In genomic region chr17:50271173-50271750, GRCh38 we compare ENCODE assay signal across 20 cellular contexts. TPM values are rescaled to one million over a fixed set of nuclear protein-coding genes. Genes with fewer than 3 reads are reported as not detected.
DNase-seq lines count a peak whose midpoint lies in the region; ATAC-seq and TF ChIP-seq lines count a peak whose summit lies in the region.
"Had no signal": no experiment of that assay in that cellular context is flagged by ENCODE, and none has a peak within 500 bp of the region (broad histone marks: within the 10 kb centered on the region; RNA-seq: fewer than 3 reads in every experiment).

No MANE protein-coding gene starts in this region.

- no peaks in the 10 kb centered on the region for H3K9me3 Mint-ChIP-seq in osteocyte (ENCODE audit: unreplicated experiment)
- H3K9me3 Mint-ChIP-seq in activated CD4-positive, alpha-beta memory T cell treated with anti-CD3 and anti-CD28 coated beads, Interleukin-2, amount 10 ng/mL, durations not matched to agents 7 days and 5 days = no peaks in the 10 kb centered on the region
- no peaks in the 10 kb centered on the region for H3K9me3 Mint-ChIP-seq in CD8-positive, alpha-beta T cell
- H3K9me3 Mint-ChIP-seq: activated CD4-positive, alpha-beta memory T cell treated with anti-CD3 and anti-CD28 coated beads for 36 hours; central memory CD8-positive, alpha-beta T cell; natural killer cell had no signal

- CTCF ChIA-PET in AG04449 (lab: Yijun Ruan, JAX) = interaction anchor here (0.6 to 19.7 kb wide), 17 partner anchors 8 to 132 kb away, joined by 3 to 489 read pairs (median 18); partner anchors contain the start of genes COL1A1 and SGCA
- CTCF ChIA-PET in activated CD4-positive, alpha-beta memory T cell treated with anti-CD3 and anti-CD28 coated beads, Interleukin-2, amount 10 ng/mL, durations not matched to agents 7 days and 5 days (lab: Charles Lee) = interaction anchor here (0.6 to 5.8 kb wide), 13 partner anchors 8 to 177 kb away, joined by 3 to 56 read pairs (median 4); partner anchors contain the start of gene COL1A1
- CTCF ChIA-PET in CD8-positive, alpha-beta T cell (lab: Charles Lee) = interaction anchor here (0.6 to 4.7 kb wide), 9 partner anchors 10 to 106 kb away, joined by 3 to 36 read pairs (median 3); partner anchors contain the start of genes COL1A1 and SGCA

- H3K27ac ChIP-seq in GM23248 = peak overlapping the region; percentile 89
- peak overlapping the region in 3 of 4 donors; percentile 33 to 68 (median 55) for H3K27ac ChIP-seq in esophagus squamous epithelium
- H3K27ac ChIP-seq in CD8-positive, alpha-beta T cell (ENCODE audit: low read depth, low read length) = no peak overlapping the region
- H3K27ac ChIP-seq: BLaER1 treated with 17β-estradiol and CSF1 and Interleukin-3, amounts not matched to agents 10 nM and 100 nM had no signal

- peaks cover 63% of the 10 kb centered on the region for H3K4me1 ChIP-seq in GM23248 (ENCODE audit: insufficient read depth)
- H3K4me1 ChIP-seq in esophagus squamous epithelium = peaks cover 22 to 73% (median 26%) of the 10 kb centered on the region in 3 donors
- H3K4me1 ChIP-seq in CD8-positive, alpha-beta T cell (ENCODE audit: insufficient read depth, low read length) = peaks cover 6% of the 10 kb centered on the region

- H3K4me1 Mint-ChIP-seq in osteocyte (ENCODE audit: unreplicated experiment) = peaks cover 78% of the 10 kb centered on the region
- peaks cover 18% of the 10 kb centered on the region for H3K4me1 Mint-ChIP-seq in activated CD4-positive, alpha-beta memory T cell treated with anti-CD3 and anti-CD28 coated beads, Interleukin-2, amount 10 ng/mL, durations not matched to agents 7 days and 5 days
- H3K4me1 Mint-ChIP-seq in CD8-positive, alpha-beta T cell (ENCODE audit: low read depth) = peaks cover 5% of the 10 kb centered on the region

- peak overlapping the region; percentile 51 for H3K4me3 Mint-ChIP-seq in osteocyte (ENCODE audit: unreplicated experiment)
- H3K4me3 Mint-ChIP-seq in activated CD4-positive, alpha-beta memory T cell treated with anti-CD3 and anti-CD28 coated beads, Interleukin-2, amount 10 ng/mL, durations not matched to agents 7 days and 5 days = no peak overlapping the region
- H3K4me3 Mint-ChIP-seq in CD8-positive, alpha-beta T cell = no peak overlapping the region
- H3K4me3 Mint-ChIP-seq: activated CD4-positive, alpha-beta memory T cell treated with anti-CD3 and anti-CD28 coated beads for 36 hours; central memory CD8-positive, alpha-beta T cell; natural killer cell had no signal

- no peaks in the 10 kb centered on the region for H3K27me3 Mint-ChIP-seq in osteocyte (ENCODE audit: unreplicated experiment)
- H3K27me3 Mint-ChIP-seq in activated CD4-positive, alpha-beta memory T cell treated with anti-CD3 and anti-CD28 coated beads, Interleukin-2, amount 10 ng/mL, durations not matched to agents 7 days and 5 days = peaks cover 18% of the 10 kb centered on the region
- H3K27me3 Mint-ChIP-seq in CD8-positive, alpha-beta T cell (ENCODE audit: low read depth) = peaks cover 20% of the 10 kb centered on the region

- TF ChIP-seq CTCF in AG04449 (IDR thresholded peaks at IDR 0.05; ENCODE audit: insufficient read depth, low read length, missing control alignments) = no peak
- TF ChIP-seq CTCF in esophagus squamous epithelium (IDR thresholded peaks at IDR 0.05) = no peak
- no peak for TF ChIP-seq CTCF in osteocyte (IDR thresholded peaks at IDR 0.05)
- TF ChIP-seq CTCF in CD8-positive, alpha-beta T cell (IDR thresholded peaks at IDR 0.05) = no peak

- no peaks in the 10 kb centered on the region for H3K36me3 Mint-ChIP-seq in osteocyte (ENCODE audit: unreplicated experiment)
- no peaks in the 10 kb centered on the region for H3K36me3 Mint-ChIP-seq in activated CD4-positive, alpha-beta memory T cell treated with anti-CD3 and anti-CD28 coated beads, Interleukin-2, amount 10 ng/mL, durations not matched to agents 7 days and 5 days (ENCODE audit: low read depth)
- no peaks in the 10 kb centered on the region for H3K36me3 Mint-ChIP-seq in CD8-positive, alpha-beta T cell
- H3K36me3 Mint-ChIP-seq: activated CD4-positive, alpha-beta memory T cell treated with anti-CD3 and anti-CD28 coated beads for 36 hours; natural killer cell had no signal

- TF ChIP-seq POLR2A in esophagus squamous epithelium (IDR thresholded peaks at IDR 0.05) = no peak

- peak overlapping the region; percentile 90 for H3K9ac ChIP-seq in GM23248
- H3K9ac ChIP-seq: BLaER1 treated with 17β-estradiol and CSF1 and Interleukin-3, amounts not matched to agents 10 nM and 100 nM had no signal

- H3K27ac Mint-ChIP-seq in osteocyte (ENCODE audit: unreplicated experiment) = peak overlapping the region; percentile 96
- H3K27ac Mint-ChIP-seq in activated CD4-positive, alpha-beta memory T cell treated with anti-CD3 and anti-CD28 coated beads, Interleukin-2, amount 10 ng/mL, durations not matched to agents 7 days and 5 days = no peak overlapping the region
- H3K27ac Mint-ChIP-seq in CD8-positive, alpha-beta T cell = no peak overlapping the region
- H3K27ac Mint-ChIP-seq: activated CD4-positive, alpha-beta memory T cell treated with anti-CD3 and anti-CD28 coated beads for 36 hours; natural killer cell had no signal

- H3K27me3 ChIP-seq in GM23248 (replicated peaks; ENCODE audit: insufficient read depth) (no peaks in the 10 kb centered on the region), esophagus squamous epithelium (peaks cover 0 to 21% (median 0%) of the 10 kb centered on the region in 4 donors)
- H3K27me3 ChIP-seq in CD8-positive, alpha-beta T cell (ENCODE audit: insufficient read depth, low read length) = peaks cover 3% of the 10 kb centered on the region
- H3K27me3 ChIP-seq: right atrium auricular region had no signal

- ATAC-seq in CD8-positive, alpha-beta T cell = no peak
- ATAC-seq in GM21737 (IDR thresholded peaks at IDR 0.05; ENCODE audit: unreplicated experiment) = no peak
- ATAC-seq: natural killer cell had no signal

- in situ Hi-C loops in GM23248 (cut with MboI) = loop anchor here (5.0 kb wide), 1 partner anchor 99 kb away; no protein-coding TSS in a partner anchor

- WGBS in GM23248 (ENCODE audit: low coverage in 1 of 2, low lambda C conversion rate in 2 of 2, missing lambda C conversion rate in 2 of 2), 2 experiments = 51 to 52% methylated on average over 6 of the region's 6 CpGs
- WGBS in esophagus squamous epithelium, 2 donors = 73 to 92% methylated on average over 6 of the region's 6 CpGs

- H3K4me2 ChIP-seq in GM23248 (ENCODE audit: unreplicated experiment) = peak overlapping the region; percentile 64

- no peaks in the 10 kb centered on the region for H3K9me2 ChIP-seq in GM23248 (ENCODE audit: insufficient read depth)

- H3F3A ChIP-seq in GM23248 (ENCODE audit: insufficient read depth) = peaks cover 18% of the 10 kb centered on the region

- H3K4me3 ChIP-seq in AG04449 (ENCODE audit: low read depth, low read length) = peak overlapping the region; percentile 53; the same call in 1 of the 2 replicates
- H3K4me3 ChIP-seq in GM23248 = 0 out of 2 replicates have a peak overlapping the region, but pooled peaks have one; percentile 46
- H3K4me3 ChIP-seq in esophagus squamous epithelium = no peak overlapping the region
- H3K4me3 ChIP-seq in CD8-positive, alpha-beta T cell (ENCODE audit: low read depth, low read length) = no peak overlapping the region
- H3K4me3 ChIP-seq: BLaER1 treated with 17β-estradiol and CSF1 and Interleukin-3, amounts not matched to agents 10 nM and 100 nM; right atrium auricular region had no signal

- POLR2A ChIA-PET in AG04449 (lab: Yijun Ruan, JAX) = interaction anchor here (0.8 to 30.0 kb wide), 4 partner anchors 18 to 80 kb away, joined by 3 to 2316 read pairs (median 6); partner anchors contain the start of gene COL1A1
- POLR2A ChIA-PET in activated CD4-positive, alpha-beta memory T cell treated with anti-CD3 and anti-CD28 coated beads, Interleukin-2, amount 10 ng/mL, durations not matched to agents 7 days and 5 days (lab: Charles Lee) = interaction anchor here (2.4 kb wide), 1 partner anchor 71 kb away, joined by 7 read pairs; no protein-coding TSS in a partner anchor
- POLR2A ChIA-PET in CD8-positive, alpha-beta T cell (lab: Charles Lee) = no interaction called here

- no peaks in the 10 kb centered on the region for H3K36me3 ChIP-seq in GM23248 (ENCODE audit: low read depth)
- no peaks in the 10 kb centered on the region for H3K36me3 ChIP-seq in esophagus squamous epithelium
- no peaks in the 10 kb centered on the region for H3K36me3 ChIP-seq in CD8-positive, alpha-beta T cell (ENCODE audit: insufficient read depth, low read length)
- H3K36me3 ChIP-seq: BLaER1 treated with 17β-estradiol and CSF1 and Interleukin-3, amounts not matched to agents 10 nM and 100 nM; right atrium auricular region had no signal

- H3K79me2 ChIP-seq in GM23248 (ENCODE audit: insufficient read depth) = peaks cover 64% of the 10 kb centered on the region

- no peaks in the 10 kb centered on the region for H4K20me1 ChIP-seq in GM23248 (ENCODE audit: insufficient read depth)

- intact Hi-C loops in esophagus squamous epithelium (cut with DNase I) = loop anchor here (5.0 kb wide), 1 partner anchor 69 kb away; the partner anchor contains the start of gene COL1A1
- intact Hi-C loops in CD8-positive, alpha-beta T cell (cut with DNase I, micrococcal nuclease) = no loop called here

- DNase-seq in AG04449 (ENCODE audit: low read depth, low spot score) (no peak), GM23248 (peak; percentile 56), esophagus squamous epithelium (lab: John Stamatoyannopoulos, UW) (no peak), osteocyte (ENCODE audit: extremely low spot score, unreplicated experiment) (no peak), globus pallidus (ENCODE audit: low spot score) (no peak)
- DNase-seq in activated CD4-positive, alpha-beta memory T cell treated with anti-CD3 and anti-CD28 coated beads, Interleukin-2, amount 10 ng/mL, durations not matched to agents 7 days and 5 days = no peak
- no peak for DNase-seq in CD8-positive, alpha-beta T cell
- DNase-seq: activated gamma-delta T cell treated with Interleukin-2 at 50 U/mL for 16 hours; KG1; natural killer cell; NCI-H345; SIG-M5; stimulated activated naive CD4-positive, alpha-beta T cell treated with Interleukin-2 at 50 U/mL for 16 hours had no signal

- H2AFZ ChIP-seq in GM23248 = no peak overlapping the region

- no peaks in the 10 kb centered on the region for H3K9me3 ChIP-seq in GM23248 (ENCODE audit: low read depth)
- no peaks in the 10 kb centered on the region for H3K9me3 ChIP-seq in esophagus squamous epithelium
- no peaks in the 10 kb centered on the region for H3K9me3 ChIP-seq in CD8-positive, alpha-beta T cell (ENCODE audit: low read length)
- H3K9me3 ChIP-seq: BLaER1 treated with 17β-estradiol and CSF1 and Interleukin-3, amounts not matched to agents 10 nM and 100 nM; right atrium auricular region had no signal

RNA-seq across cellular contexts. Expression of gene TMEM92, which starts 3.0 kb away (rescaled TPM):
- total RNA-seq in GM23248 (2014; rRNA removed; shearing (Covaris generic)) = 0.32 TPM in 1 of 2 replicates, not detected in the other
- polyA plus RNA-seq in GM23248 (2016; fragmentation: Nextera tagmentation; extraction: Ambion mirVana) = 0.61 TPM in 1 of 2 replicates, not detected in the other
- total RNA-seq in esophagus squamous epithelium (under 1 TPM in 2 of 4 donors, not detected in 2; 0.12 to 0.76 TPM), osteocyte (4.3 and 6.6 TPM in 2 replicates)
- total RNA-seq in activated CD4-positive, alpha-beta memory T cell treated with anti-CD3 and anti-CD28 coated beads, Interleukin-2, amount 10 ng/mL, durations not matched to agents 7 days and 5 days = under 1 TPM in 1 of 2 experiments, not detected in 1; 0.08 TPM
- total RNA-seq in CD8-positive, alpha-beta T cell = not detected
- total RNA-seq: endothelial cell of umbilical vein, left ventricle myocardium superior, natural killer cell, right atrium auricular region had no signal

Comparison
In these comparisons a context has a peak if more than half of its experiments do, and no peak if none do; other contexts are left out.
1. H3K4me3 ChIP-seq: peak in AG04449 (single experiment) and GM23248 (single experiment); none in esophagus squamous epithelium (0 of 4) and CD8-positive, alpha-beta T cell (single experiment).